2 cellular contexts compared by ENCODE assay signal in the genomic region with DNA sequence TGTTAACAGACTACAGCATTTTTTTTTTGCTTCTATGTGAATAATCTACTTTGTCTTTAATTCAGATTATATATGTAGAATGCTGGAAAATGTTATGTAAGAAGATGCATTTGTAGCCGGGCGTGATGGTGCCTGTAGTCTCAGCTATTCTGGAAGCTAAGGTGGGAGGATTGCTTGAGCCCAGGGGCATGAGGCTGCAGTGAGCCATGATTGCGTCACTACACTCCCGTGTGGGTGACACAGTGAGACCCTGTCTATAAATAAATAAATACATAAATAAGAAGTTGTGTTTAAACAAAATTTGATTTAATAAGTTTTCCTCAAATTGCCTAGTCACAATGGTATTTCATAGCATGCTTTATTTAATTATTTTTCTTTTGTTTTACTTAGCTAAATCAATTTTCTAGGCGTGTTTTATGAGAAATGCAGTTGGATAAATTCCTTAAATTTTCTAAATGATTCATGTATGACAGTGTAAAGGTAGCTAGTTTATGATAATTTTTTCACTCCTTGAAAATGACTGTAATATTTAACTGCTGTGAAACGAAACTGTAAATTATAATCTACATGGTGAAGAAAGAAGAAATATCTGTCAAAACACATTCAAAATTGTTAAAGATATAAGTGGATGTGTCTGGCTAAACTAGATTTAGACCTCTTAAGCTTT.
TF ChIP-seq lines count a peak whose summit lies in the region.

No MANE protein-coding gene starts in this region.

TF ChIP-seq in HEK293, 187 proteins besides CTCF, POLR2A, EP300 and RAD21:
- 0 out of 2 replicates have a peak, but pooled peaks have one; percentile 15 for TF ChIP-seq ZFHX2 (tag by site-specific recombination; conservative IDR thresholded peaks at IDR 0.05)
- no peak for TF ChIP-seq ZBTB1 (tag by site-specific recombination; IDR thresholded peaks at IDR 0.05)
- no peak for TF ChIP-seq HOXA7 (CRISPR knock-in tag; IDR thresholded peaks at IDR 0.05; ENCODE audit: borderline replicate concordance)

TF ChIP-seq in H1, 55 proteins besides CTCF, POLR2A, EP300 and RAD21:
- no peak for TF ChIP-seq RBBP5 (IDR thresholded peaks at IDR 0.05; ENCODE audit: borderline replicate concordance, low read depth, low read length)
- TF ChIP-seq CEBPB (IDR thresholded peaks at IDR 0.05; ENCODE audit: low read depth, low read length), result peak; percentile 86
TF ChIP-seq in H1: peak in this region for 1.
